5 cellular contexts compared by ENCODE assay signal in genomic region chr4:3574865-3575264, GRCh38. TPM values are rescaled to one million over a fixed set of nuclear protein-coding genes. Genes with fewer than 3 reads are reported as not detected.
DNase-seq lines count a peak whose midpoint lies in the region; FAIRE-seq and TF ChIP-seq lines count a peak whose summit lies in the region.
"Not testable (repeated sequence)": the region's sequence is repeated elsewhere in the genome, so short reads cannot be mapped to it uniquely, and the experiment has no call there.

No MANE protein-coding gene starts in this region.

- H3K4me3 ChIP-seq in bronchial epithelial cell (ENCODE audit: low read depth, low read length); neural progenitor cell; osteoblast (ENCODE audit: insufficient read depth, low read length): not testable (repeated sequence)

- not testable (repeated sequence) for H4K20me1 ChIP-seq in neural progenitor cell (ENCODE audit: low read depth); osteoblast (ENCODE audit: insufficient read depth, low read length)

- peaks cover 10% of the 10 kb centered on the region for H3K27me3 Mint-ChIP-seq in neural progenitor cell (ENCODE audit: insufficient read depth, low read depth)

- not testable (repeated sequence) for H3F3A ChIP-seq in neural progenitor cell (ENCODE audit: low read depth)

- not testable (repeated sequence) for H3K36me3 Mint-ChIP-seq in neural progenitor cell

- H3K27ac ChIP-seq in neural progenitor cell; osteoblast (ENCODE audit: low read depth, low read length): not testable (repeated sequence)

- FAIRE-seq in bronchial epithelial cell (lab: Jason Lieb, UNC): peak; percentile 50

- not testable (repeated sequence) for H2AFZ ChIP-seq in neural progenitor cell (replicated peaks); osteoblast (ENCODE audit: low read length)

- H3K9me3 ChIP-seq in neural progenitor cell (ENCODE audit: low read depth); osteoblast (ENCODE audit: low read depth, low read length): not testable (repeated sequence)

- peaks cover 30% of the 10 kb centered on the region for H3K4me1 Mint-ChIP-seq in neural progenitor cell

- not testable (repeated sequence) for TF ChIP-seq CTCF in bronchial epithelial cell (IDR thresholded peaks at IDR 0.05; ENCODE audit: insufficient read depth, low read length, severe bottlenecking); neural progenitor cell (IDR thresholded peaks at IDR 0.05); osteoblast (IDR thresholded peaks at IDR 0.05; ENCODE audit: extremely low read depth, low read depth, low read length)

- H3K36me3 ChIP-seq in bronchial epithelial cell (ENCODE audit: control insufficient read depth, insufficient read depth, low read length); neural progenitor cell; osteoblast (ENCODE audit: insufficient read depth, low read length): not testable (repeated sequence)

- H3K4me2 ChIP-seq in neural progenitor cell; osteoblast (ENCODE audit: insufficient read depth, low read length): not testable (repeated sequence)

- H3K27ac Mint-ChIP-seq in neural progenitor cell: peak overlapping the region; percentile 63

- H3K4me1 ChIP-seq in neural progenitor cell; osteoblast (ENCODE audit: insufficient read depth, low read length): not testable (repeated sequence)

- not testable (repeated sequence) for DNase-seq in bronchial epithelial cell (ENCODE audit: low read depth); neural progenitor cell (ENCODE audit: low spot score)
- DNase-seq in cerebellum (ENCODE audit: low spot score) (peak; percentile 59), mesenteric fat pad (ENCODE audit: low spot score) (peak; percentile 67), osteoblast (ENCODE audit: insufficient read length, low spot score, missing footprints) (peak; percentile 72)

- H3K27me3 ChIP-seq in bronchial epithelial cell (ENCODE audit: control insufficient read depth, insufficient read depth, low read length); neural progenitor cell; osteoblast (ENCODE audit: insufficient read depth, low read length): not testable (repeated sequence)

- H3K9me3 Mint-ChIP-seq in neural progenitor cell: not testable (repeated sequence)

- peak overlapping the region; percentile 64 for H3K4me3 Mint-ChIP-seq in neural progenitor cell

- H3K9ac ChIP-seq in neural progenitor cell: not testable (repeated sequence)

- H3K79me2 ChIP-seq in neural progenitor cell (ENCODE audit: low read depth); osteoblast (ENCODE audit: insufficient read depth, low read length): not testable (repeated sequence)

RNA-seq across cellular contexts. Expression of gene LRPAP1, which starts 42.6 kb away (rescaled TPM):
- total RNA-seq in bronchial epithelial cell: 53.7 and 106 TPM in 2 replicates
- 23.5 TPM for total RNA-seq in cerebellum
- total RNA-seq in mesenteric fat pad: 116 TPM
- total RNA-seq in neural progenitor cell (ENCODE audit: low replicate concordance): 48.3 and 76.1 TPM in 2 replicates
- total RNA-seq in osteoblast: 79.3 and 82.9 TPM in 2 replicates
